ENCODE assay signal across 26 cellular contexts in the genomic region with DNA sequence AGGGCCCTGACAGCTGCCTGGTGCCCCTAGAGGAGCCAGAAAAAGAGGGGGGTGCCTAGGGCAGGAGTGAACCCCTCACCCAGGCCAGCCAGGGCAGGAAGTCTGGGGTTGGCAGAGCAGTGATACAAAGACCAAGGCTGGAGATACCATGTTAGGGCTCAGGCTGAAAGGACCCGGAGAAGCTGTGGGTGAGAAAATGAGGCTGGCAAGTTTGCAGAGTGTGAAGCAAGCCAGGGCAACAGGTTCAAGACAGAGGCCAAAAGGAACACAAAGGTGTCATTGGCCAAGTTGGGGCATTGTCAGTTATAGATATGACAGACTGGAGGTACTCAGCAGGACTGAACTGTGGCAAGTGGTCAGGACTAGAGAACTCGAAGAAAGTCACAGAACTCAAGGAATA. TPM values are rescaled to one million over a fixed set of nuclear protein-coding genes. Genes with fewer than 3 reads are reported as not detected.
DNase-seq lines count a peak whose midpoint lies in the region; ATAC-seq, FAIRE-seq and TF ChIP-seq lines count a peak whose summit lies in the region.
"Had no signal": no experiment of that assay in that cellular context is flagged by ENCODE, and none has a peak within 500 bp of the region (broad histone marks: within the 10 kb centered on the region; RNA-seq: fewer than 3 reads in every experiment).

No MANE protein-coding gene starts in this region.

- TF ChIP-seq RAD21 in HCT116 (IDR thresholded peaks at IDR 0.05; ENCODE audit: low read depth), result no peak
- no peak for TF ChIP-seq RAD21 in H1 (IDR thresholded peaks at IDR 0.05 in 1 of 2, conservative IDR thresholded peaks at IDR 0.05 in 1 of 2; ENCODE audit: low read depth in 2 of 2, low read length in 2 of 2)
- TF ChIP-seq RAD21 in HepG2 (CRISPR knock-in tag; IDR thresholded peaks at IDR 0.05), result no peak

- H3K56ac ChIP-seq in H1 (replicated peaks; ENCODE audit: insufficient read length, low read depth, low read length), result no peak overlapping the region

- no peak overlapping the region for H3K4me3 ChIP-seq in HCT116 (replicated peaks in 1 of 2; ENCODE audit: low read depth in 1 of 2, low read length in 2 of 2)
- H3K4me3 ChIP-seq in H1 (ENCODE audit: extremely low read depth in 1 of 4, insufficient read depth in 2 of 4, low read depth in 3 of 4, low read length in 4 of 4), result no peak overlapping the region
- no peak overlapping the region for H3K4me3 ChIP-seq in HepG2 (replicated peaks in 1 of 3; ENCODE audit: insufficient read depth in 1 of 3, low read depth in 2 of 3, low read length in 3 of 3)
- no peak overlapping the region for H3K4me3 ChIP-seq in gastrocnemius medialis
- H3K4me3 ChIP-seq: GM23338, HAP-1, SK-N-MC had no signal

- no peak overlapping the region for H3K4me3 Mint-ChIP-seq in natural killer cell
- H3K4me3 Mint-ChIP-seq in activated T-cell treated with anti-CD3 and anti-CD28 coated beads, Interleukin-2, amount 50 U/mL, for 72 hours, result no peak overlapping the region
- H3K4me3 Mint-ChIP-seq: CD4-positive, CD25-positive, alpha-beta regulatory T cell; GM23338 had no signal

- DNase-seq in HCT116 (ENCODE audit: low read depth, low spot score) (no peak), H1 (ENCODE audit: low read depth in 1 of 2, low spot score in 2 of 2) (no peak), HepG2 (ENCODE audit: low spot score) (no peak), natural killer cell (no peak), gastrocnemius medialis (no peak)
- no peak for DNase-seq in activated T-cell treated with anti-CD3 and anti-CD28 coated beads, Interleukin-2, amount 50 U/mL, for 72 hours
- DNase-seq: 8988T; ACHN; CD4-positive, CD25-positive, alpha-beta regulatory T cell; Karpas-422; NCI-H1105; NCI-H1436 treated with DMSO at 0.1 percent for 48 hours; NCI-H446; NCI-H524 treated with DMSO at 0.1 percent for 48 hours; NCI-H774; SIG-M5 had no signal

- H3K4me2 ChIP-seq in HCT116 (ENCODE audit: low read length), result no peak overlapping the region
- H3K4me2 ChIP-seq in H1 (ENCODE audit: insufficient read depth in 1 of 2, low read depth in 2 of 2, low read length in 2 of 2), result no peak overlapping the region
- H3K4me2 ChIP-seq in HepG2 (ENCODE audit: low read depth, low read length), result no peak overlapping the region
- H3K4me2 ChIP-seq: GM23338 had no signal

- H2BK20ac ChIP-seq in H1 (ENCODE audit: low read length), result peak overlapping the region; percentile 87; the same call in 1 of the 2 replicates

- POLR2A ChIA-PET in HCT116 (lab: Charles Lee) (no interaction called here), H1 (lab: Charles Lee; ENCODE audit: partially characterized antibody) (interaction anchor here (0.6 to 2.5 kb wide), 3 partner anchors 41 to 1707 kb away, joined by 3 to 10 read pairs (median 4); a partner anchor contains a TSS), HepG2 (lab: Yijun Ruan, JAX) (interaction anchor here (1.0 to 3.5 kb wide), 4 partner anchors 23 to 98 kb away, joined by 3 to 12 read pairs (median 5); a partner anchor contains a TSS)

- H4K5ac ChIP-seq in H1 (ENCODE audit: insufficient read length, low read depth, low read length), result no peak overlapping the region

- H3K4me1 ChIP-seq in HCT116 (ENCODE audit: control insufficient read depth in 1 of 2, insufficient read depth in 2 of 2, low read length in 2 of 2) (no peaks in the 10 kb centered on the region), H1 (replicated peaks in 1 of 4; ENCODE audit: control insufficient read depth in 3 of 4, insufficient read depth in 4 of 4, low read length in 3 of 4) (peaks cover 4 to 28% (median 8%) of the 10 kb centered on the region in 4 experiments), HepG2 (ENCODE audit: insufficient read depth, low read length) (peaks cover 17% of the 10 kb centered on the region), gastrocnemius medialis (no peaks in the 10 kb centered on the region)
- H3K4me1 ChIP-seq: HAP-1 had no signal

- no peak overlapping the region for H3K27ac Mint-ChIP-seq in natural killer cell
- H3K27ac Mint-ChIP-seq in activated T-cell treated with anti-CD3 and anti-CD28 coated beads, Interleukin-2, amount 50 U/mL, for 72 hours, result no peak overlapping the region
- H3K27ac Mint-ChIP-seq: GM23338 had no signal

- peak overlapping the region; percentile 65 for H2BK15ac ChIP-seq in H1 (ENCODE audit: low read length)

- H4K91ac ChIP-seq in H1 (replicated peaks; ENCODE audit: insufficient read length, low read length), result no peak overlapping the region

- TF ChIP-seq CTCF in HCT116 (IDR thresholded peaks at IDR 0.05 in 2 of 3, conservative IDR thresholded peaks at IDR 0.05 in 1 of 3; ENCODE audit: borderline replicate concordance in 1 of 3, insufficient read depth in 1 of 3, low read depth in 2 of 3, low read length in 2 of 3) (no peak), H1 (IDR thresholded peaks at IDR 0.05; ENCODE audit: control extremely low read depth in 1 of 3, insufficient read depth in 1 of 3, low read depth in 1 of 3, low read length in 3 of 3) (no peak), HepG2 (CRISPR knock-in tag; IDR thresholded peaks at IDR 0.05) (no peak), natural killer cell (IDR thresholded peaks at IDR 0.05) (no peak), gastrocnemius medialis (IDR thresholded peaks at IDR 0.05 in 4 of 5, conservative IDR thresholded peaks at IDR 0.05 in 1 of 5) (no peak)

- no peak overlapping the region for H3K4ac ChIP-seq in H1 (replicated peaks; ENCODE audit: insufficient read length, low read depth, low read length)

- H3K9me3 Mint-ChIP-seq in natural killer cell, result no peaks in the 10 kb centered on the region
- no peaks in the 10 kb centered on the region for H3K9me3 Mint-ChIP-seq in activated T-cell treated with anti-CD3 and anti-CD28 coated beads, Interleukin-2, amount 50 U/mL, for 72 hours
- H3K9me3 Mint-ChIP-seq: GM23338 had no signal

- peak overlapping the region; percentile 18; the same call in 1 of the 2 replicates for H2BK12ac ChIP-seq in H1 (ENCODE audit: low read depth, low read length)

- H3K23ac ChIP-seq in H1 (ENCODE audit: insufficient read length), result no peak overlapping the region

- no peak overlapping the region for H3K18ac ChIP-seq in H1 (ENCODE audit: extremely low read depth, low read length)

- no peaks in the 10 kb centered on the region for H3K27me3 ChIP-seq in HCT116 (ENCODE audit: insufficient read depth, low read length)
- peaks cover 0 to 2% (median 0%) of the 10 kb centered on the region in 4 experiments; a peak in 2 of 7 replicates for H3K27me3 ChIP-seq in H1 (replicated peaks in 1 of 4; ENCODE audit: control insufficient read depth in 3 of 4, extremely low read depth in 1 of 4, insufficient read depth in 3 of 4, low read length in 3 of 4)
- H3K27me3 ChIP-seq in HepG2 (ENCODE audit: control insufficient read depth in 1 of 2, insufficient read depth in 2 of 2, low read length in 2 of 2), result peaks cover 0 to 5% of the 10 kb centered on the region in 2 experiments; a peak in 1 of 5 replicates
- H3K27me3 ChIP-seq in gastrocnemius medialis, result no peaks in the 10 kb centered on the region

- no peak overlapping the region for H2AK5ac ChIP-seq in H1 (ENCODE audit: low read depth, low read length)

- RAD21 ChIA-PET in HCT116 (lab: Charles Lee; ENCODE audit: low non-redundant PET in 1 of 2, low total read pairs in 2 of 2, uncharacterized antibody in 2 of 2, unreplicated experiment in 2 of 2), result no interaction called here

- H3K9ac ChIP-seq in HCT116 (ENCODE audit: low read length), result no peak overlapping the region
- H3K9ac ChIP-seq in H1 (replicated peaks in 1 of 4; ENCODE audit: extremely low read depth in 1 of 4, low read depth in 3 of 4, low read length in 3 of 4), result no peak overlapping the region
- H3K9ac ChIP-seq in HepG2 (ENCODE audit: insufficient read depth, low read depth, low read length), result no peak overlapping the region

- in situ Hi-C loops in HepG2 (cut with HindIII; ENCODE audit: extremely low pct_ligation_motif_present, low pct_unique_long_range_greater_than_20kb), result no loop called here
- in situ Hi-C loops in gastrocnemius medialis (cut with MboI; ENCODE audit: low sequenced_read_pairs in 4 of 4), result no loop called here

- CTCF ChIA-PET in HCT116 (lab: Charles Lee), result interaction anchor here (0.9 to 2.3 kb wide), 4 partner anchors 21 to 45 kb away, joined by 3 to 6 read pairs (median 4); no protein-coding TSS in a partner anchor
- CTCF ChIA-PET in H1 (lab: Charles Lee; ENCODE audit: partially characterized antibody), result interaction anchor here (0.6 to 9.9 kb wide), 15 partner anchors 12 to 86 kb away, joined by 3 to 240 read pairs (median 5); a partner anchor contains a TSS
- CTCF ChIA-PET in HepG2 (lab: Yijun Ruan, JAX; ENCODE audit: low intra/inter-chr PET ratio, low total read pairs), result no interaction called here

- no peaks in the 10 kb centered on the region for H3K36me3 Mint-ChIP-seq in natural killer cell
- no peaks in the 10 kb centered on the region for H3K36me3 Mint-ChIP-seq in activated T-cell treated with anti-CD3 and anti-CD28 coated beads, Interleukin-2, amount 50 U/mL, for 72 hours (ENCODE audit: insufficient read depth in 2 of 2)
- H3K36me3 Mint-ChIP-seq: CD4-positive, CD25-positive, alpha-beta regulatory T cell had no signal

- no peak overlapping the region for H2BK120ac ChIP-seq in H1 (replicated peaks; ENCODE audit: low read depth, low read length)

- H3K79me2 ChIP-seq in HCT116 (ENCODE audit: insufficient read depth, low read length) (no peaks in the 10 kb centered on the region), H1 (ENCODE audit: control insufficient read depth in 1 of 2, insufficient read depth in 2 of 2, low read length in 2 of 2) (no peaks in the 10 kb centered on the region), HepG2 (ENCODE audit: insufficient read depth, low read length) (no peaks in the 10 kb centered on the region)

- H2BK5ac ChIP-seq in H1 (ENCODE audit: low read depth, low read length), result no peak overlapping the region

- H3K14ac ChIP-seq in H1 (ENCODE audit: insufficient read length), result no peak overlapping the region

- H4K8ac ChIP-seq in H1 (ENCODE audit: extremely low read depth, insufficient read depth, low read length), result no peak overlapping the region; the same call in 1 of the 2 replicates

- intact Hi-C loops in HCT116 (cut with micrococcal nuclease), result no loop called here
- intact Hi-C loops in HepG2 (cut with micrococcal nuclease; ENCODE audit: unreplicated experiment), result loop anchor here (10.0 kb wide), 1 partner anchor 53 kb away; a partner anchor contains a TSS
- intact Hi-C loops in natural killer cell (cut with micrococcal nuclease), result no loop called here
- intact Hi-C loops in gastrocnemius medialis (cut with DNase I; ENCODE audit: low total_unique reads), result no loop called here

- TF ChIP-seq POLR2A in HCT116 (IDR thresholded peaks at IDR 0.05; ENCODE audit: borderline replicate concordance, extremely low read depth, insufficient read depth, insufficient read length) (no peak), H1 (IDR thresholded peaks at IDR 0.05; ENCODE audit: control extremely low read depth in 1 of 2, low read depth in 2 of 2, low read length in 2 of 2) (no peak), HepG2 (IDR thresholded peaks at IDR 0.05; ENCODE audit: insufficient read depth in 1 of 2, low read depth in 2 of 2, low read length in 2 of 2) (no peak), gastrocnemius medialis (IDR thresholded peaks at IDR 0.05) (no peak)

- H3K27me3 Mint-ChIP-seq in natural killer cell (ENCODE audit: low read depth in 2 of 2), result peaks cover 0 to 7% of the 10 kb centered on the region in 2 donors
- H3K27me3 Mint-ChIP-seq in activated T-cell treated with anti-CD3 and anti-CD28 coated beads, Interleukin-2, amount 50 U/mL, for 72 hours (ENCODE audit: low read depth), result no peaks in the 10 kb centered on the region

- peaks cover 16 to 17% of the 10 kb centered on the region in 2 donors for H3K4me1 Mint-ChIP-seq in natural killer cell
- no peaks in the 10 kb centered on the region for H3K4me1 Mint-ChIP-seq in activated T-cell treated with anti-CD3 and anti-CD28 coated beads, Interleukin-2, amount 50 U/mL, for 72 hours (ENCODE audit: low read depth)
- H3K4me1 Mint-ChIP-seq: CD4-positive, CD25-positive, alpha-beta regulatory T cell had no signal

- no peak for FAIRE-seq in H1 (lab: Jason Lieb, UNC)
- no peak for FAIRE-seq in HepG2 (lab: Jason Lieb, UNC)
- FAIRE-seq: G401.6, RCC 7860 had no signal

- no TSS peak for BruUV-seq in HCT116 (replicated peaks; lab: Mats Ljungman, UMichigan)
- no TSS peak for BruUV-seq in HepG2 (replicated peaks; lab: Mats Ljungman, UMichigan)

- no peaks in the 10 kb centered on the region for H3K23me2 ChIP-seq in H1 (ENCODE audit: low read depth, low read length)

- H2AFZ ChIP-seq in HCT116 (ENCODE audit: low read depth, low read length, poor library complexity, severe bottlenecking), result no peak overlapping the region
- H2AFZ ChIP-seq in H1 (ENCODE audit: low read length), result no peak overlapping the region
- H2AFZ ChIP-seq in HepG2 (ENCODE audit: low read length), result no peak overlapping the region
- H2AFZ ChIP-seq: GM23338 had no signal

- TF ChIP-seq EP300 in H1 (IDR thresholded peaks at IDR 0.05; ENCODE audit: borderline replicate concordance in 1 of 2, low read depth in 2 of 2, low read length in 2 of 2) (no peak), HepG2 (IDR thresholded peaks at IDR 0.05; ENCODE audit: low read depth in 2 of 2, low read length in 2 of 2) (no peak), HepG2 (CRISPR knock-in tag; IDR thresholded peaks at IDR 0.05; ENCODE audit: borderline replicate concordance) (no peak)

- H3K27ac ChIP-seq in HCT116 (ENCODE audit: low read depth, low read length) (no peak overlapping the region), H1 (ENCODE audit: low read depth, low read length) (no peak overlapping the region), HepG2 (ENCODE audit: extremely low read length, insufficient read depth, low read length) (no peak overlapping the region), gastrocnemius medialis (no peak overlapping the region)
- H3K27ac ChIP-seq: SK-N-MC had no signal

- no peaks in the 10 kb centered on the region for H3K9me3 ChIP-seq in HCT116 (ENCODE audit: control insufficient read depth in 1 of 2, insufficient read depth in 1 of 2, low read depth in 1 of 2, low read length in 2 of 2)
- no peaks in the 10 kb centered on the region for H3K9me3 ChIP-seq in H1 (ENCODE audit: insufficient read depth in 2 of 2, low read depth in 1 of 2, low read length in 1 of 2)
- no peaks in the 10 kb centered on the region for H3K9me3 ChIP-seq in HepG2 (ENCODE audit: low read length)
- H3K9me3 ChIP-seq in gastrocnemius medialis, result no peaks in the 10 kb centered on the region

- H4K20me1 ChIP-seq in HCT116 (ENCODE audit: insufficient read depth) (no peaks in the 10 kb centered on the region), H1 (replicated peaks in 1 of 2; ENCODE audit: control insufficient read depth in 1 of 2, insufficient read depth in 2 of 2, low read length in 2 of 2) (no peaks in the 10 kb centered on the region), HepG2 (ENCODE audit: insufficient read depth, low read length) (no peaks in the 10 kb centered on the region)

- H3K9me2 ChIP-seq in HCT116 (ENCODE audit: insufficient read depth), result no peaks in the 10 kb centered on the region

- no peaks in the 10 kb centered on the region for H3K36me3 ChIP-seq in HCT116 (ENCODE audit: control insufficient read depth in 1 of 2, insufficient read depth in 2 of 2, low read length in 2 of 2)
- no peaks in the 10 kb centered on the region for H3K36me3 ChIP-seq in H1 (ENCODE audit: control insufficient read depth in 2 of 4, insufficient read depth in 4 of 4, low read length in 3 of 4)
- no peaks in the 10 kb centered on the region for H3K36me3 ChIP-seq in HepG2 (replicated peaks in 1 of 2; ENCODE audit: control insufficient read depth in 1 of 2, insufficient read depth in 2 of 2, low read length in 2 of 2)
- no peaks in the 10 kb centered on the region for H3K36me3 ChIP-seq in gastrocnemius medialis
- H3K36me3 ChIP-seq: HAP-1 had no signal

- no peaks in the 10 kb centered on the region for H3K79me1 ChIP-seq in H1 (ENCODE audit: low read depth, low read length)

- WGBS in H1 (ENCODE audit: extremely low coverage in 1 of 2, insufficient coverage in 1 of 2, insufficient read length in 1 of 2, insufficient replicate concordance in 2 of 2, low coverage in 1 of 2, low lambda C conversion rate in 2 of 2, missing lambda C conversion rate in 1 of 2), 2 experiments, result 92% methylated on average over 2 of the region's 2 CpGs; no CpG with 5 or more reads in 1 of the 2 experiments
- WGBS in HepG2 (ENCODE audit: low lambda C conversion rate), result 69% methylated on average over 2 of the region's 2 CpGs

- peak; percentile 6; the same call in 1 of the 2 replicates for ATAC-seq in HCT116
- ATAC-seq in HepG2, result peak; percentile 48; the same call in 2 of the 3 replicates
- ATAC-seq in natural killer cell, result peak; percentile 29 to 86 (median 58)
- ATAC-seq in GM21390 (IDR thresholded peaks at IDR 0.05; ENCODE audit: unreplicated experiment), result no peak
- no peak for ATAC-seq in activated T-cell treated with anti-CD3 and anti-CD28 coated beads, Interleukin-2, amount 50 U/mL, for 72 hours (replicated peaks in 1 of 2)
- no peak for ATAC-seq in HG03095 (IDR thresholded peaks at IDR 0.05; ENCODE audit: unreplicated experiment)
- no peak for ATAC-seq in gastrocnemius medialis

RNA-seq across cellular contexts. Expression of a gene that starts 40.6 kb away (rescaled TPM):
- 57.6 TPM for total RNA-seq in HCT116 (2021; ENCODE audit: unreplicated experiment)
- 8.5 and 12.5 TPM in 2 replicates for polyA plus RNA-seq in HCT116 (2012)
- 99.7 and 103 TPM in 2 replicates for total RNA-seq in H1 (2021; fragmentation: NEBNext Ultra II Directional; extraction: Animal tissue kit (Norgen Biotek cat#: 25700))
- 15.7 and 21.0 TPM in 2 replicates for polyA plus RNA-seq in H1 (2011; rRNA removed)
- polyA plus RNA-seq in H1 (2011; cell fraction: cytosol; rRNA removed), result 26.8 TPM
- polyA plus RNA-seq in H1 (2011; cell fraction: nucleus; rRNA removed), result 20.1 TPM
- polyA plus RNA-seq in H1 (2012, experiment 1 of 2), result 20.9 to 62.3 TPM (median 38.7 TPM) in 4 replicates
- polyA plus RNA-seq in H1 (2012, experiment 2 of 2), result 2.2 TPM
- 30.1 TPM for polyA plus RNA-seq in H1 (2013, experiment 1 of 2)
- 27.0 TPM for polyA plus RNA-seq in H1 (2013, experiment 2 of 2)
- polyA minus RNA-seq in H1 (2011; rRNA and poly(A)+ RNA removed), result 75.4 and 91.3 TPM in 2 replicates
- polyA minus RNA-seq in H1 (2011; cell fraction: cytosol; rRNA and poly(A)+ RNA removed), result 48.4 TPM
- polyA minus RNA-seq in H1 (2011; cell fraction: nucleus; rRNA and poly(A)+ RNA removed), result 57.5 TPM
- total RNA-seq in HepG2 (2016; rRNA removed; fragmentation: Illumina TruSeq; extraction: Trizol), result 30.4 and 66.4 TPM in 2 replicates
- 4.8 and 10.3 TPM in 2 replicates for total RNA-seq in HepG2 (2016; cell fraction: cytosol; rRNA removed; fragmentation: Illumina TruSeq; extraction: Trizol; ENCODE audit: low read depth)
- 28.4 and 65.6 TPM in 2 replicates for total RNA-seq in HepG2 (2016; cell fraction: insoluble cytoplasmic fraction; rRNA removed; fragmentation: Illumina TruSeq; extraction: Trizol)
- total RNA-seq in HepG2 (2016; cell fraction: membrane; rRNA removed; fragmentation: Illumina TruSeq; extraction: Trizol), result 15.3 and 17.3 TPM in 2 replicates
- 42.4 and 45.9 TPM in 2 replicates for total RNA-seq in HepG2 (2016; cell fraction: nucleus; rRNA removed; fragmentation: Illumina TruSeq; extraction: Trizol)
- 19.1 and 24.2 TPM in 2 replicates for polyA plus RNA-seq in HepG2 (2011; rRNA removed)
- polyA plus RNA-seq in HepG2 (2011; cell fraction: cytosol; rRNA removed), result 8.7 and 13.2 TPM in 2 replicates
- 16.6 and 19.4 TPM in 2 replicates for polyA plus RNA-seq in HepG2 (2011; cell fraction: nucleus; rRNA removed)
- polyA plus RNA-seq in HepG2 (2012), result 28.6 and 38.1 TPM in 2 replicates
- polyA plus RNA-seq in HepG2 (2016; cell fraction: cytosol; fragmentation: Illumina TruSeq; extraction: Trizol; ENCODE audit: low read depth), result 1.3 and 1.4 TPM in 2 replicates
- polyA plus RNA-seq in HepG2 (2016; cell fraction: insoluble cytoplasmic fraction; fragmentation: Illumina TruSeq; extraction: Trizol; ENCODE audit: low read depth), result 42.2 and 43.3 TPM in 2 replicates
- polyA plus RNA-seq in HepG2 (2016; cell fraction: membrane; fragmentation: Illumina TruSeq; extraction: Trizol; ENCODE audit: low read depth), result 4.5 and 5.2 TPM in 2 replicates
- polyA plus RNA-seq in HepG2 (2016; cell fraction: nucleus; fragmentation: Illumina TruSeq; extraction: Trizol; ENCODE audit: insufficient read depth, low read depth), result 37.4 and 43.1 TPM in 2 replicates
- polyA minus RNA-seq in HepG2 (2011; rRNA and poly(A)+ RNA removed; ENCODE audit: low replicate concordance), result 21.8 and 39.0 TPM in 2 replicates
- 40.3 and 45.6 TPM in 2 replicates for polyA minus RNA-seq in HepG2 (2011; cell fraction: cytosol; rRNA and poly(A)+ RNA removed)
- polyA minus RNA-seq in HepG2 (2011; cell fraction: nucleus; rRNA and poly(A)+ RNA removed), result 82.4 and 84.9 TPM in 2 replicates
- 100 to 1,000 TPM in 1 of 3 donors, 10 to 100 TPM in 2; 84.9 to 121 (median 99.0) TPM for total RNA-seq in natural killer cell
- 10 to 100 TPM; 64.1 to 72.2 TPM for total RNA-seq in activated T-cell treated with anti-CD3 and anti-CD28 coated beads, Interleukin-2, amount 50 U/mL, for 72 hours
- 10 to 100 TPM; 18.9 to 37.4 (median 22.0) TPM for total RNA-seq in gastrocnemius medialis

RNA-seq across cellular contexts. Expression of a gene that starts 57.2 kb away (rescaled TPM):
- 0.47 TPM for total RNA-seq in HCT116 (2021; ENCODE audit: unreplicated experiment)
- polyA plus RNA-seq in HCT116 (2012), result not detected in 2 replicates
- 385 and 388 TPM in 2 replicates for total RNA-seq in H1 (2021; fragmentation: NEBNext Ultra II Directional; extraction: Animal tissue kit (Norgen Biotek cat#: 25700))
- polyA plus RNA-seq in H1 (2011; rRNA removed), result 600 and 655 TPM in 2 replicates
- 622 TPM for polyA plus RNA-seq in H1 (2011; cell fraction: cytosol; rRNA removed)
- polyA plus RNA-seq in H1 (2011; cell fraction: nucleus; rRNA removed), result 325 TPM
- polyA plus RNA-seq in H1 (2012, experiment 1 of 2), result 523 to 649 TPM (median 571 TPM) in 4 replicates
- polyA plus RNA-seq in H1 (2012, experiment 2 of 2), result 653 TPM
- 321 TPM for polyA plus RNA-seq in H1 (2013, experiment 1 of 2)
- polyA plus RNA-seq in H1 (2013, experiment 2 of 2), result 337 TPM
- 149 and 152 TPM in 2 replicates for polyA minus RNA-seq in H1 (2011; rRNA and poly(A)+ RNA removed)
- polyA minus RNA-seq in H1 (2011; cell fraction: cytosol; rRNA and poly(A)+ RNA removed), result 118 TPM
- polyA minus RNA-seq in H1 (2011; cell fraction: nucleus; rRNA and poly(A)+ RNA removed), result 94.2 TPM
- total RNA-seq in HepG2 (2016; rRNA removed; fragmentation: Illumina TruSeq; extraction: Trizol), result not detected in 2 replicates
- total RNA-seq in HepG2 (2016; cell fraction: cytosol; rRNA removed; fragmentation: Illumina TruSeq; extraction: Trizol; ENCODE audit: low read depth), result not detected in 2 replicates
- total RNA-seq in HepG2 (2016; cell fraction: insoluble cytoplasmic fraction; rRNA removed; fragmentation: Illumina TruSeq; extraction: Trizol), result not detected in 2 replicates
- not detected in 2 replicates for total RNA-seq in HepG2 (2016; cell fraction: membrane; rRNA removed; fragmentation: Illumina TruSeq; extraction: Trizol)
- not detected in 2 replicates for total RNA-seq in HepG2 (2016; cell fraction: nucleus; rRNA removed; fragmentation: Illumina TruSeq; extraction: Trizol)
- not detected in 2 replicates for polyA plus RNA-seq in HepG2 (2011; rRNA removed)
- not detected in 2 replicates for polyA plus RNA-seq in HepG2 (2011; cell fraction: cytosol; rRNA removed)
- polyA plus RNA-seq in HepG2 (2011; cell fraction: nucleus; rRNA removed), result not detected in 2 replicates
- not detected in 2 replicates for polyA plus RNA-seq in HepG2 (2012)
- not detected in 2 replicates for polyA plus RNA-seq in HepG2 (2016; cell fraction: cytosol; fragmentation: Illumina TruSeq; extraction: Trizol; ENCODE audit: low read depth)
- polyA plus RNA-seq in HepG2 (2016; cell fraction: insoluble cytoplasmic fraction; fragmentation: Illumina TruSeq; extraction: Trizol; ENCODE audit: low read depth), result not detected in 2 replicates
- not detected in 2 replicates for polyA plus RNA-seq in HepG2 (2016; cell fraction: membrane; fragmentation: Illumina TruSeq; extraction: Trizol; ENCODE audit: low read depth)
- not detected in 2 replicates for polyA plus RNA-seq in HepG2 (2016; cell fraction: nucleus; fragmentation: Illumina TruSeq; extraction: Trizol; ENCODE audit: insufficient read depth, low read depth)
- not detected in 2 replicates for polyA minus RNA-seq in HepG2 (2011; rRNA and poly(A)+ RNA removed; ENCODE audit: low replicate concordance)
- not detected in 2 replicates for polyA minus RNA-seq in HepG2 (2011; cell fraction: cytosol; rRNA and poly(A)+ RNA removed)
- polyA minus RNA-seq in HepG2 (2011; cell fraction: nucleus; rRNA and poly(A)+ RNA removed), result not detected in 2 replicates
- total RNA-seq in natural killer cell, result not detected
- under 1 TPM in 1 of 2 donors, not detected in 1; 0.65 TPM for total RNA-seq in activated T-cell treated with anti-CD3 and anti-CD28 coated beads, Interleukin-2, amount 50 U/mL, for 72 hours
- total RNA-seq in gastrocnemius medialis, result not detected
- total RNA-seq: CD4-positive, CD25-positive, alpha-beta regulatory T cell; HT-29; M059J had no signal
- polyA plus RNA-seq: BJ; CD4-positive, CD25-positive, alpha-beta regulatory T cell had no signal

Comparison
In these comparisons a context has a peak if more than half of its experiments do, and no peak if none do; other contexts are left out.
1. ATAC-seq: peak in HCT116 (single experiment), HepG2 (single experiment) and natural killer cell (3 of 3); none in GM21390 (single experiment), activated T-cell treated with anti-CD3 and anti-CD28 coated beads, Interleukin-2, amount 50 U/mL, for 72 hours (0 of 2), HG03095 (single experiment) and gastrocnemius medialis (0 of 2).
2. RNA of a gene that starts 57.2 kb away (total RNA-seq): 385 to 388 TPM in H1; 0.65 TPM in activated T-cell treated with anti-CD3 and anti-CD28 coated beads, Interleukin-2, amount 50 U/mL, for 72 hours, 0.47 TPM in HCT116 (single experiment), not detected in HepG2, not detected in natural killer cell and not detected in gastrocnemius medialis; every median in the first group is over 100 times any median in the second.